Comparison of ENCODE assay signal across 34 cellular contexts in the genomic region with DNA sequence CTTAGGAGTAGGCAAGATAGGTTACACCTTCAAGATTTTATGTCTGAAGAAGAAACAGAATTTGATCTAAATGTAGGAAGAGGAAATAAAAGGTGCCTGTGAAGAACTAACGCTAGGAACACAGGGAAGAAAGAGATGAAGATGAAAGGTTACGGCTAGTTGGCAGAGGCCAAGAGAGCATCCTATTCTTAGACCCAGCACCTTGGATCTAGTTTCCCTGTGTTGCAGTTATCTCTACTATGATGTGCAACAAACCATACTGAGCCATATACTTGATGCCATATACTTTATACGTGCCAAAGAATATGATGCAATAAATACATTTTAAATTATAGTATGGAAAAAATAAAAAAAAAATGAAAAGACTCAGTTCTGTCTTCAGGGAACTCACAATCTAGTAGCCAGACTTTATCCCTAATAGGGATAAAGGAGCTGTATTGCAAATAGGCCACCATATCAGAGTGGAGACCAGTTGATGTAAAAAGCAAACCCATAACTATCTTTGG.
"Had no signal": no experiment of that assay in that cellular context is flagged by ENCODE, and none has a peak within 500 bp of the region (broad histone marks: within the 10 kb centered on the region; RNA-seq: fewer than 3 reads in every experiment).

No MANE protein-coding gene starts in this region.

- H3K4me3 ChIP-seq: ascending aorta, colonic mucosa, esophagus squamous epithelium had no signal

- H3K27me3 Mint-ChIP-seq: activated CD4-positive, alpha-beta memory T cell treated with anti-CD3 and anti-CD28 coated beads for 36 hours; activated CD4-positive, alpha-beta T cell treated with anti-CD3 and anti-CD28 coated beads for 36 hours; activated CD4-positive, alpha-beta T cell treated with anti-CD3 and anti-CD28 coated beads, Interleukin-2, amount 10 ng/mL, durations not matched to agents 24 days and 14 days; activated CD8-positive, alpha-beta memory T cell treated with anti-CD3 and anti-CD28 coated beads, Interleukin-2, amount 10 ng/mL, durations not matched to agents 7 days and 5 days; activated naive CD4-positive, alpha-beta T cell treated with anti-CD3 and anti-CD28 coated beads, Interleukin-2, amount 10 ng/mL, durations not matched to agents 7 days and 5 days; activated naive CD8-positive, alpha-beta T cell treated with anti-CD3 and anti-CD28 coated beads, Interleukin-2, amount 10 ng/mL, durations not matched to agents 7 days and 5 days; T-helper 17 cell had no signal

- H3K9me3 Mint-ChIP-seq: activated CD4-positive, alpha-beta memory T cell treated with anti-CD3 and anti-CD28 coated beads for 36 hours; activated CD4-positive, alpha-beta T cell treated with anti-CD3 and anti-CD28 coated beads, Interleukin-2, amount 10 ng/mL, durations not matched to agents 24 days and 14 days; activated naive CD4-positive, alpha-beta T cell treated with anti-CD3 and anti-CD28 coated beads, Interleukin-2, amount 10 ng/mL, durations not matched to agents 7 days and 5 days; activated naive CD8-positive, alpha-beta T cell treated with anti-CD3 and anti-CD28 coated beads, Interleukin-2, amount 10 ng/mL, durations not matched to agents 7 days and 5 days; activated T-helper 1 cell treated with anti-CD3 and anti-CD28 coated beads, Interleukin-12 subunit alpha, Interleukin-12 subunit beta, Interleukin-2, Interleukin-4 antibody, amounts not matched to agents 30 ng/mL and 10 ng/mL and 1 ng/mL, durations not matched to agents 14 hours and 24 hours and 36 hours; activated T-helper 2 cell treated with anti-CD3 and anti-CD28 coated beads, Interferon-gamma antibody, Interleukin-2, Interleukin-4, amounts not matched to agents 10 μg/mL and 5 μg/mL and 100 μg/mL, durations not matched to agents 14 hours and 24 hours and 36 hours; T-helper 2 cell treated with Interferon-gamma antibody and Interleukin-4, amounts not matched to agents 5 μg/mL and 100 μg/mL, for 36 hours had no signal

- FAIRE-seq: endometrium, endothelial cell of umbilical vein had no signal

- H3K4me3 Mint-ChIP-seq: activated CD4-positive, alpha-beta memory T cell treated with anti-CD3 and anti-CD28 coated beads for 36 hours; activated CD4-positive, alpha-beta T cell treated with anti-CD3 and anti-CD28 coated beads for 36 hours; activated CD4-positive, alpha-beta T cell treated with anti-CD3 and anti-CD28 coated beads, Interleukin-2, amount 10 ng/mL, durations not matched to agents 24 days and 14 days; activated CD8-positive, alpha-beta memory T cell treated with anti-CD3 and anti-CD28 coated beads, Interleukin-2, amount 10 ng/mL, durations not matched to agents 7 days and 5 days; activated CD8-positive, alpha-beta T cell treated with anti-CD3 and anti-CD28 coated beads, Interleukin-2, amount 10 ng/mL, durations not matched to agents 7 days and 5 days; activated naive CD4-positive, alpha-beta T cell treated with anti-CD3 and anti-CD28 coated beads, Interleukin-2, amount 10 ng/mL, durations not matched to agents 7 days and 5 days; activated naive CD8-positive, alpha-beta T cell treated with anti-CD3 and anti-CD28 coated beads, Interleukin-2, amount 10 ng/mL, durations not matched to agents 7 days and 5 days; activated T-helper 1 cell treated with anti-CD3 and anti-CD28 coated beads, Interleukin-12 subunit alpha, Interleukin-12 subunit beta, Interleukin-2, Interleukin-4 antibody, amounts not matched to agents 30 ng/mL and 10 ng/mL and 1 ng/mL, durations not matched to agents 14 hours and 24 hours and 36 hours; T-helper 17 cell; T-helper 2 cell treated with Interferon-gamma antibody and Interleukin-4, amounts not matched to agents 5 μg/mL and 100 μg/mL, for 36 hours had no signal

- H3K9me3 ChIP-seq: ascending aorta, colonic mucosa, esophagus squamous epithelium had no signal

- H3K36me3 Mint-ChIP-seq: activated CD4-positive, alpha-beta memory T cell treated with anti-CD3 and anti-CD28 coated beads for 36 hours; activated CD8-positive, alpha-beta memory T cell treated with anti-CD3 and anti-CD28 coated beads, Interleukin-2, amount 10 ng/mL, durations not matched to agents 7 days and 5 days; activated naive CD4-positive, alpha-beta T cell treated with anti-CD3 and anti-CD28 coated beads, Interleukin-2, amount 10 ng/mL, durations not matched to agents 7 days and 5 days; activated naive CD4-positive, alpha-beta T cell treated with anti-CD3 and anti-CD28 coated beads, Interleukin-2, amount 50 U/mL, for 72 hours; activated naive CD8-positive, alpha-beta T cell treated with anti-CD3 and anti-CD28 coated beads, Interleukin-2, amount 10 ng/mL, durations not matched to agents 7 days and 5 days had no signal

- H3K27ac Mint-ChIP-seq: activated CD4-positive, alpha-beta memory T cell treated with anti-CD3 and anti-CD28 coated beads for 36 hours; activated CD4-positive, alpha-beta T cell treated with anti-CD3 and anti-CD28 coated beads for 36 hours; activated CD4-positive, alpha-beta T cell treated with anti-CD3 and anti-CD28 coated beads, Interleukin-2, amount 10 ng/mL, durations not matched to agents 24 days and 14 days; activated CD8-positive, alpha-beta memory T cell treated with anti-CD3 and anti-CD28 coated beads, Interleukin-2, amount 10 ng/mL, durations not matched to agents 7 days and 5 days; activated CD8-positive, alpha-beta T cell treated with anti-CD3 and anti-CD28 coated beads, Interleukin-2, amount 10 ng/mL, durations not matched to agents 7 days and 5 days; activated naive CD4-positive, alpha-beta T cell treated with anti-CD3 and anti-CD28 coated beads, Interleukin-2, amount 10 ng/mL, durations not matched to agents 7 days and 5 days; activated naive CD4-positive, alpha-beta T cell treated with anti-CD3 and anti-CD28 coated beads, Interleukin-2, amount 50 U/mL, for 72 hours; activated naive CD8-positive, alpha-beta T cell treated with anti-CD3 and anti-CD28 coated beads, Interleukin-2, amount 10 ng/mL, durations not matched to agents 7 days and 5 days; activated T-helper 1 cell treated with anti-CD3 and anti-CD28 coated beads, Interleukin-12 subunit alpha, Interleukin-12 subunit beta, Interleukin-2, Interleukin-4 antibody, amounts not matched to agents 30 ng/mL and 10 ng/mL and 1 ng/mL, durations not matched to agents 14 hours and 24 hours and 36 hours; activated T-helper 2 cell treated with anti-CD3 and anti-CD28 coated beads, Interferon-gamma antibody, Interleukin-2, Interleukin-4, amounts not matched to agents 10 μg/mL and 5 μg/mL and 100 μg/mL, durations not matched to agents 14 hours and 24 hours and 36 hours; T-helper 17 cell; T-helper 2 cell treated with Interferon-gamma antibody and Interleukin-4, amounts not matched to agents 5 μg/mL and 100 μg/mL, for 36 hours had no signal

- DNase-seq: activated CD4-positive, alpha-beta memory T cell treated with anti-CD3 and anti-CD28 coated beads for 36 hours; activated CD4-positive, alpha-beta T cell treated with anti-CD3 and anti-CD28 coated beads for 36 hours; activated CD4-positive, alpha-beta T cell treated with anti-CD3 and anti-CD28 coated beads, Interleukin-2, amount 10 ng/mL, durations not matched to agents 24 days and 14 days; activated CD4-positive, CD25-positive, alpha-beta regulatory T cell; activated CD4-positive, CD25-positive, alpha-beta regulatory T cell treated with anti-CD3 and anti-CD28 coated beads, Interleukin-2, amount 50 U/mL, for 72 hours; activated CD8-positive, alpha-beta memory T cell treated with anti-CD3 and anti-CD28 coated beads, Interleukin-2, amount 10 ng/mL, durations not matched to agents 7 days and 5 days; activated CD8-positive, alpha-beta memory T cell treated with anti-CD3 and anti-CD28 coated beads, Interleukin-2, amount 50 U/mL, for 4 hours; activated CD8-positive, alpha-beta T cell treated with anti-CD3 and anti-CD28 coated beads, Interleukin-2, amount 10 ng/mL, durations not matched to agents 7 days and 5 days; activated effector memory CD4-positive, alpha-beta T cell treated with anti-CD3 and anti-CD28 coated beads, Interleukin-2, amount 50 U/mL, for 16 hours; activated naive CD4-positive, alpha-beta T cell; activated naive CD4-positive, alpha-beta T cell treated with anti-CD3 and anti-CD28 coated beads, Interleukin-2, amount 10 ng/mL, durations not matched to agents 7 days and 5 days; activated naive CD8-positive, alpha-beta T cell treated with anti-CD3 and anti-CD28 coated beads, Interleukin-2, amount 10 ng/mL, durations not matched to agents 7 days and 5 days; activated T-cell treated with anti-CD3 and anti-CD28 coated beads, Interleukin-2, amount 50 U/mL, for 1 hour; activated T-cell treated with anti-CD3 and anti-CD28 coated beads, Interleukin-2, amount 50 U/mL, for 48 hours; brain microvascular endothelial cell; central memory CD4-positive, alpha-beta T cell; cerebellar nuclear complex; colonic mucosa; effector CD8-positive, alpha-beta T cell; esophagus squamous epithelium; foreskin melanocyte; head of caudate nucleus; T-helper 1 cell; T-helper 17 cell; T1000; WERI-Rb-1 had no signal

- H3K4me1 Mint-ChIP-seq: activated CD4-positive, alpha-beta T cell treated with anti-CD3 and anti-CD28 coated beads for 36 hours; activated CD4-positive, alpha-beta T cell treated with anti-CD3 and anti-CD28 coated beads, Interleukin-2, amount 10 ng/mL, durations not matched to agents 24 days and 14 days; activated CD8-positive, alpha-beta memory T cell treated with anti-CD3 and anti-CD28 coated beads, Interleukin-2, amount 10 ng/mL, durations not matched to agents 7 days and 5 days; activated naive CD4-positive, alpha-beta T cell treated with anti-CD3 and anti-CD28 coated beads, Interleukin-2, amount 10 ng/mL, durations not matched to agents 7 days and 5 days; activated naive CD8-positive, alpha-beta T cell treated with anti-CD3 and anti-CD28 coated beads, Interleukin-2, amount 10 ng/mL, durations not matched to agents 7 days and 5 days; T-helper 17 cell had no signal

- H3K27me3 ChIP-seq: ascending aorta, brain microvascular endothelial cell, colonic mucosa, esophagus squamous epithelium had no signal

- ATAC-seq: activated CD4-positive, alpha-beta T cell treated with anti-CD3 and anti-CD28 coated beads for 36 hours; activated CD8-positive, alpha-beta memory T cell treated with anti-CD3 and anti-CD28 coated beads, Interleukin-2, amount 10 ng/mL, durations not matched to agents 7 days and 5 days; activated CD8-positive, alpha-beta T cell treated with anti-CD3 and anti-CD28 coated beads, Interleukin-2, amount 10 ng/mL, durations not matched to agents 7 days and 5 days; activated naive CD4-positive, alpha-beta T cell treated with anti-CD3 and anti-CD28 coated beads, Interleukin-2, amount 50 U/mL, for 72 hours; T-helper 17 cell had no signal

- H3K36me3 ChIP-seq: ascending aorta, brain microvascular endothelial cell, colonic mucosa, esophagus squamous epithelium, WERI-Rb-1 had no signal

- H3K4me1 ChIP-seq: ascending aorta, colonic mucosa had no signal

- H3K27ac ChIP-seq: ascending aorta, brain microvascular endothelial cell, colonic mucosa, epithelial cell of prostate, esophagus squamous epithelium, WERI-Rb-1 had no signal
